Comparison of ENCODE assay signal across 22 cellular contexts in genomic region chr3:13711911-13712650, GRCh38.
A peak's percentile ranks its signal among the peaks of the same experiment; 100 is the strongest.
DNase-seq lines count a peak whose midpoint lies in the region; ATAC-seq and TF ChIP-seq lines count a peak whose summit lies in the region.
"Had no signal": no experiment of that assay in that cellular context is flagged by ENCODE, and none has a peak within 500 bp of the region (broad histone marks: within the 10 kb centered on the region; RNA-seq: fewer than 3 reads in every experiment).

No MANE protein-coding gene starts in this region.

- ATAC-seq in sciatic nerve = no peak
- ATAC-seq: activated CD4-positive, CD25-positive, alpha-beta regulatory T cell treated with anti-CD3 and anti-CD28 coated beads, Interleukin-2, amount 50 U/mL, for 24 hours; left lobe of liver; psoas muscle had no signal

- intact Hi-C loops in activated CD4-positive, alpha-beta memory T cell treated with anti-CD3 and anti-CD28 coated beads for 36 hours (cut with micrococcal nuclease) = no loop called here
- intact Hi-C loops in CD14-positive monocyte (cut with micrococcal nuclease) (no loop called here), sciatic nerve (cut with DNase I) (no loop called here)

- peak; percentile 10 for DNase-seq in activated CD4-positive, alpha-beta memory T cell treated with anti-CD3 and anti-CD28 coated beads, Interleukin-2, amount 10 ng/mL, durations not matched to agents 7 days and 5 days
- DNase-seq in activated CD4-positive, alpha-beta memory T cell treated with anti-CD3 and anti-CD28 coated beads for 36 hours = no peak
- DNase-seq in CD14-positive monocyte (ENCODE audit: low spot score) = peak; percentile 15
- peak; percentile 13 for DNase-seq in chondrocyte (ENCODE audit: low spot score)
- peak; percentile 22 for DNase-seq in sciatic nerve (ENCODE audit: low spot score)
- no peak for DNase-seq in nucleus accumbens (lab: John Stamatoyannopoulos, UW)
- DNase-seq in NCI-H1048 (lab: John Stamatoyannopoulos, UW) = no peak
- no peak for DNase-seq in NCI-H2107 treated with DMSO at 0.1 percent for 48 hours (lab: John Stamatoyannopoulos, UW; ENCODE audit: unreplicated experiment)
- DNase-seq: amniotic stem cell; Caco-2; foreskin fibroblast; Karpas-422; NCI-H1930; NCI-H2227 treated with DMSO at 0.1 percent for 48 hours; NCI-H774; psoas muscle; Right ventricle myocardium superior; stimulated activated CD4-positive, alpha-beta T cell treated with anti-CD3 and anti-CD28 coated beads, Interleukin-2, amount 100 ng/mL, for 48 hours; stimulated activated naive CD4-positive, alpha-beta T cell treated with Interleukin-2 at 50 U/mL for 16 hours; thyroid gland had no signal

- peaks cover 14% of the 10 kb centered on the region for H3K9me3 Mint-ChIP-seq in activated CD4-positive, alpha-beta memory T cell treated with anti-CD3 and anti-CD28 coated beads, Interleukin-2, amount 10 ng/mL, durations not matched to agents 7 days and 5 days
- peaks cover 15% of the 10 kb centered on the region for H3K9me3 Mint-ChIP-seq in activated CD4-positive, alpha-beta memory T cell treated with anti-CD3 and anti-CD28 coated beads for 36 hours
- H3K9me3 Mint-ChIP-seq in CD14-positive monocyte (peaks cover 38 to 68% (median 49%) of the 10 kb centered on the region in 7 donors), chondrocyte (ENCODE audit: low read depth) (peaks cover 64% of the 10 kb centered on the region)

- H3K36me3 Mint-ChIP-seq in activated CD4-positive, alpha-beta memory T cell treated with anti-CD3 and anti-CD28 coated beads, Interleukin-2, amount 10 ng/mL, durations not matched to agents 7 days and 5 days (ENCODE audit: low read depth) = no peaks in the 10 kb centered on the region
- H3K36me3 Mint-ChIP-seq in activated CD4-positive, alpha-beta memory T cell treated with anti-CD3 and anti-CD28 coated beads for 36 hours = peaks cover 2% of the 10 kb centered on the region
- H3K36me3 Mint-ChIP-seq in CD14-positive monocyte = no peaks in the 10 kb centered on the region
- no peaks in the 10 kb centered on the region for H3K36me3 Mint-ChIP-seq in chondrocyte (ENCODE audit: low read depth)

- no peak overlapping the region for H3K27ac Mint-ChIP-seq in activated CD4-positive, alpha-beta memory T cell treated with anti-CD3 and anti-CD28 coated beads, Interleukin-2, amount 10 ng/mL, durations not matched to agents 7 days and 5 days
- no peak overlapping the region for H3K27ac Mint-ChIP-seq in activated CD4-positive, alpha-beta memory T cell treated with anti-CD3 and anti-CD28 coated beads for 36 hours
- H3K27ac Mint-ChIP-seq in CD14-positive monocyte (no peak overlapping the region), chondrocyte (ENCODE audit: unreplicated experiment) (no peak overlapping the region)

- CTCF ChIA-PET in activated CD4-positive, alpha-beta memory T cell treated with anti-CD3 and anti-CD28 coated beads, Interleukin-2, amount 10 ng/mL, durations not matched to agents 7 days and 5 days (lab: Charles Lee) = no interaction called here
- CTCF ChIA-PET in activated CD4-positive, alpha-beta memory T cell treated with anti-CD3 and anti-CD28 coated beads for 36 hours (lab: Charles Lee) = no interaction called here

- no peaks in the 10 kb centered on the region for H3K27me3 Mint-ChIP-seq in activated CD4-positive, alpha-beta memory T cell treated with anti-CD3 and anti-CD28 coated beads, Interleukin-2, amount 10 ng/mL, durations not matched to agents 7 days and 5 days
- H3K27me3 Mint-ChIP-seq in activated CD4-positive, alpha-beta memory T cell treated with anti-CD3 and anti-CD28 coated beads for 36 hours = peaks cover 20% of the 10 kb centered on the region
- H3K27me3 Mint-ChIP-seq in CD14-positive monocyte (ENCODE audit: low read depth in 3 of 3) = peaks cover 7 to 11% (median 9%) of the 10 kb centered on the region in 3 donors
- peaks cover 23% of the 10 kb centered on the region for H3K27me3 Mint-ChIP-seq in chondrocyte (ENCODE audit: low read depth)

- H3K4me3 Mint-ChIP-seq in activated CD4-positive, alpha-beta memory T cell treated with anti-CD3 and anti-CD28 coated beads, Interleukin-2, amount 10 ng/mL, durations not matched to agents 7 days and 5 days = no peak overlapping the region
- no peak overlapping the region for H3K4me3 Mint-ChIP-seq in activated CD4-positive, alpha-beta memory T cell treated with anti-CD3 and anti-CD28 coated beads for 36 hours
- H3K4me3 Mint-ChIP-seq in CD14-positive monocyte = no peak overlapping the region
- H3K4me3 Mint-ChIP-seq in chondrocyte (ENCODE audit: unreplicated experiment) = no peak overlapping the region

- no peak for TF ChIP-seq CTCF in CD14-positive monocyte (IDR thresholded peaks at IDR 0.05)
- TF ChIP-seq CTCF in chondrocyte (IDR thresholded peaks at IDR 0.05) = no peak

- no peaks in the 10 kb centered on the region for H3K4me1 Mint-ChIP-seq in activated CD4-positive, alpha-beta memory T cell treated with anti-CD3 and anti-CD28 coated beads, Interleukin-2, amount 10 ng/mL, durations not matched to agents 7 days and 5 days
- H3K4me1 Mint-ChIP-seq in activated CD4-positive, alpha-beta memory T cell treated with anti-CD3 and anti-CD28 coated beads for 36 hours (ENCODE audit: low read depth) = no peaks in the 10 kb centered on the region
- H3K4me1 Mint-ChIP-seq in CD14-positive monocyte = no peaks in the 10 kb centered on the region
- H3K4me1 Mint-ChIP-seq in chondrocyte (ENCODE audit: low read depth) = no peaks in the 10 kb centered on the region

- POLR2A ChIA-PET in activated CD4-positive, alpha-beta memory T cell treated with anti-CD3 and anti-CD28 coated beads, Interleukin-2, amount 10 ng/mL, durations not matched to agents 7 days and 5 days (lab: Charles Lee) = no interaction called here
- POLR2A ChIA-PET in activated CD4-positive, alpha-beta memory T cell treated with anti-CD3 and anti-CD28 coated beads for 36 hours (lab: Charles Lee) = no interaction called here

Comparison
In these comparisons a context has a peak if more than half of its experiments do, and no peak if none do; other contexts are left out.
1. DNase-seq: peak in activated CD4-positive, alpha-beta memory T cell treated with anti-CD3 and anti-CD28 coated beads, Interleukin-2, amount 10 ng/mL, durations not matched to agents 7 days and 5 days (single experiment), CD14-positive monocyte (single experiment), chondrocyte (single experiment) and sciatic nerve (single experiment); none in activated CD4-positive, alpha-beta memory T cell treated with anti-CD3 and anti-CD28 coated beads for 36 hours (single experiment), nucleus accumbens (0 of 56), NCI-H1048 (single experiment) and NCI-H2107 treated with DMSO at 0.1 percent for 48 hours (single experiment).